ENCODE assay signal across 24 cellular contexts in genomic region chr11:16993495-16993894, GRCh38. TPM values are rescaled to one million over a fixed set of nuclear protein-coding genes. Genes with fewer than 3 reads are reported as not detected.
DNase-seq lines count a peak whose midpoint lies in the region; ATAC-seq and TF ChIP-seq lines count a peak whose summit lies in the region.
"Had no signal": no experiment of that assay in that cellular context is flagged by ENCODE, and none has a peak within 500 bp of the region (broad histone marks: within the 10 kb centered on the region; RNA-seq: fewer than 3 reads in every experiment).

No MANE protein-coding gene starts in this region.

- H3K4me3 Mint-ChIP-seq in osteocyte (ENCODE audit: unreplicated experiment), result no peak overlapping the region
- H3K4me3 Mint-ChIP-seq: T-helper 1 cell treated with Interleukin-12 subunit alpha and Interleukin-12 subunit beta and Interleukin-4 antibody, amounts not matched to agents 30 μg/mL and 1 μg/mL, for 36 hours had no signal

- DNase-seq in left ventricle myocardium inferior (no peak), heart right ventricle (no peak), NCI-H2029 treated with DMSO at 0.1 percent for 48 hours (lab: John Stamatoyannopoulos, UW) (peak; percentile 87), left colon (no peak), upper lobe of left lung (no peak), osteocyte (ENCODE audit: extremely low spot score, unreplicated experiment) (no peak)
- no peak for DNase-seq in activated naive CD4-positive, alpha-beta T cell treated with anti-CD3 and anti-CD28 coated beads, Interleukin-2, amount 50 U/mL, for 16 hours
- DNase-seq: activated gamma-delta T cell; adrenal gland; DMS 273 treated with DMSO at 0.1 percent for 48 hours; dorsolateral prefrontal cortex; Kasumi-1; NCI-H1048; NCI-H1930; NCI-H510A; pancreas; stimulated activated naive CD8-positive, alpha-beta T cell treated with anti-CD3 and anti-CD28 coated beads, Interleukin-15, Interleukin-2, amounts not matched to agents 100 U/mL and 50 U/mL, for 24 hours; upper lobe of right lung had no signal

- no peak overlapping the region for H3K27ac Mint-ChIP-seq in osteocyte (ENCODE audit: unreplicated experiment)
- H3K27ac Mint-ChIP-seq: T-helper 1 cell treated with Interleukin-12 subunit alpha and Interleukin-12 subunit beta and Interleukin-4 antibody, amounts not matched to agents 30 μg/mL and 1 μg/mL, for 36 hours had no signal

- H3K4me1 ChIP-seq in left ventricle myocardium inferior (peaks cover 35% of the 10 kb centered on the region), heart right ventricle (peaks cover 5 to 29% (median 16%) of the 10 kb centered on the region in 9 donors), upper lobe of left lung (peaks cover 0 to 37% (median 3%) of the 10 kb centered on the region in 4 donors)
- H3K4me1 ChIP-seq: adrenal gland; BLaER1 treated with 17β-estradiol and CSF1 and Interleukin-3, amounts not matched to agents 10 nM and 100 nM had no signal

- no peaks in the 10 kb centered on the region for H3K9me3 Mint-ChIP-seq in osteocyte (ENCODE audit: unreplicated experiment)
- H3K9me3 Mint-ChIP-seq: T-helper 1 cell treated with Interleukin-12 subunit alpha and Interleukin-12 subunit beta and Interleukin-4 antibody, amounts not matched to agents 30 μg/mL and 1 μg/mL, for 36 hours had no signal

- no peaks in the 10 kb centered on the region for H3K27me3 Mint-ChIP-seq in osteocyte (ENCODE audit: unreplicated experiment)

- H3K9me3 ChIP-seq in left ventricle myocardium inferior (replicated peaks) (no peaks in the 10 kb centered on the region), heart right ventricle (no peaks in the 10 kb centered on the region), upper lobe of left lung (no peaks in the 10 kb centered on the region)
- H3K9me3 ChIP-seq: A549; adrenal gland; BLaER1 treated with 17β-estradiol and CSF1 and Interleukin-3, amounts not matched to agents 10 nM and 100 nM; gastroesophageal sphincter; pancreas; upper lobe of right lung had no signal

- TF ChIP-seq CTCF in left ventricle myocardium inferior (IDR thresholded peaks at IDR 0.05; ENCODE audit: borderline replicate concordance), result no peak
- no peak for TF ChIP-seq CTCF in heart right ventricle (IDR thresholded peaks at IDR 0.05)
- no peak for TF ChIP-seq CTCF in upper lobe of left lung (IDR thresholded peaks at IDR 0.05)
- no peak for TF ChIP-seq CTCF in osteocyte (IDR thresholded peaks at IDR 0.05)

- peak overlapping the region; percentile 33 for H3K27ac ChIP-seq in left ventricle myocardium inferior (replicated peaks)
- no peak overlapping the region for H3K27ac ChIP-seq in heart right ventricle
- peak overlapping the region; percentile 2 to 55 (median 39) for H3K27ac ChIP-seq in upper lobe of left lung
- H3K27ac ChIP-seq: A549; adrenal gland; BLaER1 treated with 17β-estradiol and CSF1 and Interleukin-3, amounts not matched to agents 10 nM and 100 nM; dorsolateral prefrontal cortex; gastroesophageal sphincter; upper lobe of right lung; VCaP had no signal

- H3K27me3 ChIP-seq in left ventricle myocardium inferior (ENCODE audit: low read depth) (no peaks in the 10 kb centered on the region), heart right ventricle (no peaks in the 10 kb centered on the region), upper lobe of left lung (no peaks in the 10 kb centered on the region)
- H3K27me3 ChIP-seq: adrenal gland; BLaER1 treated with 17β-estradiol and CSF1 and Interleukin-3, amounts not matched to agents 10 nM and 100 nM; dorsolateral prefrontal cortex; gastroesophageal sphincter; pancreas; upper lobe of right lung had no signal

- TF ChIP-seq POLR2A in upper lobe of left lung (IDR thresholded peaks at IDR 0.05), result no peak

- ATAC-seq in heart right ventricle (no peak), left colon (peak; percentile 34), upper lobe of left lung (ENCODE audit: low FRiP score in 2 of 2) (no peak)
- ATAC-seq in activated CD4-positive, CD25-positive, alpha-beta regulatory T cell treated with anti-CD3 and anti-CD28 coated beads, Interleukin-2, amount 50 U/mL, for 24 hours, result no peak
- ATAC-seq: A549; gastroesophageal sphincter; stimulated activated naive CD8-positive, alpha-beta T cell treated with anti-CD3 and anti-CD28 coated beads, Interleukin-15, Interleukin-2, amounts not matched to agents 100 U/mL and 50 U/mL, for 24 hours; upper lobe of right lung had no signal

- intact Hi-C loops in left ventricle myocardium inferior (cut with micrococcal nuclease), result no loop called here
- intact Hi-C loops in heart right ventricle (cut with DNase I), result no loop called here
- intact Hi-C loops in left colon (cut with DNase I, micrococcal nuclease), result no loop called here

- H3K4me3 ChIP-seq in left ventricle myocardium inferior (no peak overlapping the region), heart right ventricle (no peak overlapping the region), upper lobe of left lung (no peak overlapping the region)
- H3K4me3 ChIP-seq: A549; adrenal gland; BLaER1 treated with 17β-estradiol and CSF1 and Interleukin-3, amounts not matched to agents 10 nM and 100 nM; dorsolateral prefrontal cortex; gastroesophageal sphincter; pancreas; upper lobe of right lung had no signal

- H3K36me3 ChIP-seq in left ventricle myocardium inferior (no peaks in the 10 kb centered on the region), heart right ventricle (no peaks in the 10 kb centered on the region), upper lobe of left lung (no peaks in the 10 kb centered on the region)
- H3K36me3 ChIP-seq: adrenal gland; BLaER1 treated with 17β-estradiol and CSF1 and Interleukin-3, amounts not matched to agents 10 nM and 100 nM; gastroesophageal sphincter; upper lobe of right lung had no signal

- peaks cover 8% of the 10 kb centered on the region for H3K36me3 Mint-ChIP-seq in osteocyte (ENCODE audit: unreplicated experiment)

- no peak for TF ChIP-seq EP300 in upper lobe of left lung (IDR thresholded peaks at IDR 0.05)

- 58 to 70% methylated on average over 1 of the region's 1 CpG for WGBS in heart right ventricle, 2 donors
- 65 to 88% methylated on average over 1 of the region's 1 CpG for WGBS in upper lobe of left lung, 2 donors

- H3K4me1 Mint-ChIP-seq in osteocyte (ENCODE audit: unreplicated experiment), result peaks cover 3% of the 10 kb centered on the region

RNA-seq across cellular contexts. Expression of gene PLEKHA7, which starts 20.7 kb away (rescaled TPM):
- total RNA-seq in left ventricle myocardium inferior (33.2 TPM), heart right ventricle (10 to 100 TPM; 15.6 to 46.9 (median 24.0) TPM), left colon (100 to 1,000 TPM in 1 of 2 donors, 10 to 100 TPM in 1; 81.3 to 110 TPM), upper lobe of left lung (10 to 100 TPM; 27.5 to 87.0 (median 48.6) TPM), osteocyte (14.9 and 15.6 TPM in 2 replicates)
- polyA plus RNA-seq in heart right ventricle, result 10 to 100 TPM; 15.3 to 34.0 TPM

Comparison
In these comparisons a context has a peak if more than half of its experiments do, and no peak if none do; other contexts are left out.
1. H3K27ac ChIP-seq: peak in left ventricle myocardium inferior (single experiment) and upper lobe of left lung (4 of 4); none in heart right ventricle (0 of 10).